Comparison of ENCODE assay signal across 7 cellular contexts in genomic region chr7:54704851-54705250, GRCh38.
"Had no signal": no experiment of that assay in that cellular context is flagged by ENCODE, and none has a peak within 500 bp of the region (broad histone marks: within the 10 kb centered on the region; RNA-seq: fewer than 3 reads in every experiment).

No MANE protein-coding gene starts in this region.

- H3K27ac ChIP-seq: GM23248 had no signal

- FAIRE-seq: HTR-8/SVneo had no signal

- H2AFZ ChIP-seq: GM23248 had no signal

- H3K9me3 ChIP-seq: HAP-1 had no signal

- ATAC-seq: K562 had no signal

- DNase-seq: GOT3, H7, KG1 had no signal

- H3K4me3 ChIP-seq: GM23248, HAP-1, K562 had no signal

- H3K36me3 ChIP-seq: HAP-1 had no signal

- H3K9ac ChIP-seq: GM23248 had no signal

- H3K4me1 ChIP-seq: HAP-1 had no signal
